In the genomic region with DNA sequence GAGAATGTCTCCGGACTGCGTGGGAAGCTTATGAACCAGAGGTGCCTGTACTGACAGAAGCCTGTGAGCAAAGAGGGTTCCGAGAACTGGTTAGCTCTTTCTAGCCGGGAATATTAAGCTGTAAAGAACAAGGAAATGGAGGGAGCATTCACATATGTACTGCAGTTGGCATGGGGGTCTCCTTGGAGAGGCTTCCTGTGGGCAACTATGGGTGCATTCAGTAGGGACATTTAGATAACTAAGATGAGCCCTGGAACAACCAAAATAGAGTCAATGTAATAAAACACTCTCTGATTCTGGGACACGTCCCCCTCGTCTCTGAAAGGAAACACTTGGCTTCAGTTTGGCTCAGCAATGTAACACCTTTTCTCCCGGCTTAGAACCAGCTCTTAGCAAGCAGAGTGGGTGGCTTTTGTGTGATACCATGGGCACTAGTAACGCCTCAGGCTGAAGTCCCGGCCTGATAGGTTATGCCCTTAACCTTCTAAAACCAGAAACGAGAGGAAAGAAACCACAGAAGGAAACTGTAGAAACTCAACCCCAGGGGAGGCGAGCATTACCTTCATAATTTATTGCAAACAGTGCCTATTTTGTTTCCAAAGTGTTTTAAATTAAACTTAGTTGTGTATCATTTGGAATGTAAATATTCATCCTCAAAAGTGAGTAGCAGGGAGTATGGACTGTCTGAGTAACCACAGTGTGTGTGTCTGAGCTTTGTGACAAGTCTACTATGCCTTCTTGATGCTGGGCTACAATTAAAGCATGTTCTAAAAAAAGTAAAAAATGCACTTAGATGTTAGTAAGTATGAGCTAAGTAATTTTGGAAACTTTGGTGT, we compare ENCODE assay signal across 1 cellular context.
TF ChIP-seq lines count a peak whose summit lies in the region.

No MANE protein-coding gene starts in this region.

TF ChIP-seq in IMR-90, 13 proteins besides CTCF, POLR2A, EP300 and RAD21:
- TF ChIP-seq BHLHE40 (IDR thresholded peaks at IDR 0.05; ENCODE audit: low read depth, low read length), result no peak
- TF ChIP-seq SMC3 (IDR thresholded peaks at IDR 0.05; ENCODE audit: low read depth, low read length), result no peak
- TF ChIP-seq MAFK (IDR thresholded peaks at IDR 0.05; ENCODE audit: low read depth, low read length), result no peak
- TF ChIP-seq MXI1 (IDR thresholded peaks at IDR 0.05; ENCODE audit: borderline replicate concordance, low read depth, low read length), result no peak
- TF ChIP-seq, protein P1, sequence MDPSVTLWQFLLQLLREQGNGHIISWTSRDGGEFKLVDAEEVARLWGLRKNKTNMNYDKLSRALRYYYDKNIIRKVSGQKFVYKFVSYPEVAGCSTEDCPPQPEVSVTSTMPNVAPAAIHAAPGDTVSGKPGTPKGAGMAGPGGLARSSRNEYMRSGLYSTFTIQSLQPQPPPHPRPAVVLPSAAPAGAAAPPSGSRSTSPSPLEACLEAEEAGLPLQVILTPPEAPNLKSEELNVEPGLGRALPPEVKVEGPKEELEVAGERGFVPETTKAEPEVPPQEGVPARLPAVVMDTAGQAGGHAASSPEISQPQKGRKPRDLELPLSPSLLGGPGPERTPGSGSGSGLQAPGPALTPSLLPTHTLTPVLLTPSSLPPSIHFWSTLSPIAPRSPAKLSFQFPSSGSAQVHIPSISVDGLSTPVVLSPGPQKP (IDR thresholded peaks at IDR 0.05; ENCODE audit: borderline replicate concordance, low read depth, low read length), result no peak
- TF ChIP-seq, protein P2, sequence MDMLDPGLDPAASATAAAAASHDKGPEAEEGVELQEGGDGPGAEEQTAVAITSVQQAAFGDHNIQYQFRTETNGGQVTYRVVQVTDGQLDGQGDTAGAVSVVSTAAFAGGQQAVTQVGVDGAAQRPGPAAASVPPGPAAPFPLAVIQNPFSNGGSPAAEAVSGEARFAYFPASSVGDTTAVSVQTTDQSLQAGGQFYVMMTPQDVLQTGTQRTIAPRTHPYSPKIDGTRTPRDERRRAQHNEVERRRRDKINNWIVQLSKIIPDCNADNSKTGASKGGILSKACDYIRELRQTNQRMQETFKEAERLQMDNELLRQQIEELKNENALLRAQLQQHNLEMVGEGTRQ (IDR thresholded peaks at IDR 0.05; ENCODE audit: low read depth, low read length), result no peak
- TF ChIP-seq FOS (IDR thresholded peaks at IDR 0.05; ENCODE audit: low read depth, low read length), result no peak
